In the genomic region with DNA sequence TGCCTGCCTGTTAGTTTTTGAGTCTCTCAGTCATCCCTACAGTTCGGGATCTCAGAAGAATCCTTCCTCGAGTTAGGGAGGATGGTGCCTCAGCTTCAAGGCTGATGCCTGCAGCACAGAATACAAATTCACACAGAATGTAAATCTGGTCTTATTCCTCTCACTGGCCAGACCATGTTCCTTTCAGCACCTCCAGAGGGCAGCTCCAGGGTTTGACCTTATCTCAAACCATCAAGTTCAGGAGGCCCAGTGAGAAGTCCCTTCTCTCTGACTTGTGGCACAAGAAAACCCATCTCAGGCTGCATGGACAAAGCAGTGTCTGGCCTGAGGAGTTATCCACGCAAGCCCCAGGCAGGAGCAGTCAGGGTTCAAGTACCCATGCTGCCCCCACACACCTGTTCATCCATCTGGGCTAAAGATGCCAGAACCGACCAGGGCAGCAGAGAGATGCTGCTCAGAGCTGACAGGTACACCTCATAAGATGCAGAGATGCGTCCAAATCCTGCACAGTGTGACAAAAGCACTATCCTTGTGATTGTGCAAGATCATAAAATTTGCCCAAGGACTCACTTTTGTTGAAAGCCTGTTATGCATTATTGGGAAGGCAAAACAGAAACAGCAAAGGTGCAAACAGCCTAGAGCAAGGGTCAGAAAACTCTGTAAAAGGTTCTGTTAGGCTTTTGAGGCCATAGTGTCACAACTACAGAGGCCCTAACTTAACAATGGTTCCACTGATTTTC, we compare ENCODE assay signal across 10 cellular contexts. TPM values are rescaled to one million over a fixed set of nuclear protein-coding genes. Genes with fewer than 3 reads are reported as not detected.
DNase-seq lines count a peak whose midpoint lies in the region; ATAC-seq and TF ChIP-seq lines count a peak whose summit lies in the region.
"Had no signal": no experiment of that assay in that cellular context is flagged by ENCODE, and none has a peak within 500 bp of the region (broad histone marks: within the 10 kb centered on the region; RNA-seq: fewer than 3 reads in every experiment).

No MANE protein-coding gene starts in this region.

- no peak overlapping the region for H4K5ac ChIP-seq in mesendoderm (ENCODE audit: low read length)

- no peak overlapping the region for H3K18ac ChIP-seq in mesendoderm (ENCODE audit: low read length)

- H2AK5ac ChIP-seq in mesendoderm (ENCODE audit: low read length) = no peak overlapping the region

- no peak overlapping the region for H3K23ac ChIP-seq in mesendoderm (ENCODE audit: low read length)

- no peak overlapping the region for H3K9ac ChIP-seq in mesendoderm (ENCODE audit: low read length)

- H3K79me1 ChIP-seq in mesendoderm (ENCODE audit: low read length) = peaks cover 24% of the 10 kb centered on the region

- POLR2A ChIA-PET in activated B cell treated with CpG ODN at 0.5 μM for 24 hours (lab: Charles Lee) = interaction anchor here (0.5 to 3.6 kb wide), 5 partner anchors 25 to 213 kb away, joined by 3 to 24 read pairs (median 5); a partner anchor contains a TSS

- H3K4me1 Mint-ChIP-seq in activated B cell treated with CpG ODN at 0.5 μM for 24 hours = peaks cover 9% of the 10 kb centered on the region
- H3K4me1 Mint-ChIP-seq: activated T-helper 17 cell treated with anti-CD3 and anti-CD28 coated beads, Interleukin-2, amount 50 U/mL, for 72 hours had no signal

- H4K8ac ChIP-seq in mesendoderm (ENCODE audit: low read depth, low read length) = no peak overlapping the region

- H3K4me3 Mint-ChIP-seq in activated B cell treated with CpG ODN at 0.5 μM for 24 hours = no peak overlapping the region
- H3K4me3 Mint-ChIP-seq: activated T-helper 17 cell treated with anti-CD3 and anti-CD28 coated beads, Interleukin-2, amount 50 U/mL, for 72 hours had no signal

- H3K9me3 Mint-ChIP-seq in activated B cell treated with CpG ODN at 0.5 μM for 24 hours = no peaks in the 10 kb centered on the region
- H3K9me3 Mint-ChIP-seq: activated T-helper 17 cell treated with anti-CD3 and anti-CD28 coated beads, Interleukin-2, amount 50 U/mL, for 72 hours had no signal

- H3K4ac ChIP-seq in mesendoderm (ENCODE audit: low read depth, low read length) = no peak overlapping the region

- TF ChIP-seq CTCF in GM10266 (IDR thresholded peaks at IDR 0.05; ENCODE audit: control insufficient read depth, insufficient read depth, low read depth, missing control alignments) = peak; percentile 42
- no peak for TF ChIP-seq CTCF in activated B cell treated with CpG ODN at 0.5 μM for 24 hours (IDR thresholded peaks at IDR 0.05)

- no CpG with 5 or more reads among the region's 5 CpGs for WGBS in mesendoderm (ENCODE audit: extremely low coverage, insufficient coverage, low lambda C conversion rate)

- H3K27me3 Mint-ChIP-seq in activated B cell treated with CpG ODN at 0.5 μM for 24 hours = no peaks in the 10 kb centered on the region
- H3K27me3 Mint-ChIP-seq: activated T-helper 17 cell treated with anti-CD3 and anti-CD28 coated beads, Interleukin-2, amount 50 U/mL, for 72 hours had no signal

- H3K27ac Mint-ChIP-seq in activated B cell treated with CpG ODN at 0.5 μM for 24 hours = peak overlapping the region; percentile 51
- H3K27ac Mint-ChIP-seq: activated T-helper 17 cell treated with anti-CD3 and anti-CD28 coated beads, Interleukin-2, amount 50 U/mL, for 72 hours had no signal

- no peak overlapping the region for H3K56ac ChIP-seq in mesendoderm (ENCODE audit: low read length)

- H3K36me3 Mint-ChIP-seq in activated B cell treated with CpG ODN at 0.5 μM for 24 hours (ENCODE audit: low read depth) = peaks cover 18% of the 10 kb centered on the region

- H3K79me2 ChIP-seq in mesendoderm (ENCODE audit: control insufficient read depth, insufficient read depth, low read length) = peaks cover 26% of the 10 kb centered on the region

- no peak overlapping the region for H2BK5ac ChIP-seq in mesendoderm (ENCODE audit: low read length)

- no peaks in the 10 kb centered on the region for H3K27me3 ChIP-seq in mesendoderm (ENCODE audit: insufficient read depth, low read length, poor library complexity)
- H3K27me3 ChIP-seq: esophagus squamous epithelium, SJSA1 had no signal

- no peak overlapping the region for H3K27ac ChIP-seq in mesendoderm (ENCODE audit: low read depth, low read length)
- H3K27ac ChIP-seq: esophagus squamous epithelium, SJSA1 had no signal

- H2BK120ac ChIP-seq in mesendoderm (ENCODE audit: low read depth, low read length) = no peak overlapping the region

- peak; percentile 22 for DNase-seq in GM10266 (ENCODE audit: extremely low spot score)
- DNase-seq in activated B cell treated with CpG ODN at 0.5 μM for 24 hours = no peak
- DNase-seq in mesendoderm = peak; percentile 78
- DNase-seq: esophagus squamous epithelium had no signal

- no peak overlapping the region for H2BK15ac ChIP-seq in mesendoderm (replicated peaks; ENCODE audit: low read depth)

- no peak overlapping the region for H3K4me2 ChIP-seq in mesendoderm (ENCODE audit: low read length)

- intact Hi-C loops in activated B cell treated with CpG ODN at 0.5 μM for 24 hours (cut with micrococcal nuclease) = loop anchor here (2.0 kb wide), 1 partner anchor 77 kb away; no protein-coding TSS in a partner anchor

- CTCF ChIA-PET in activated B cell treated with CpG ODN at 0.5 μM for 24 hours (lab: Charles Lee) = interaction anchor here (0.8 to 10.5 kb wide), 16 partner anchors 10 to 213 kb away, joined by 3 to 458 read pairs (median 6); a partner anchor contains a TSS

- peaks cover 8% of the 10 kb centered on the region for H3K4me1 ChIP-seq in mesendoderm (ENCODE audit: control insufficient read depth, low read depth, low read length)

- ATAC-seq in HG03439 (IDR thresholded peaks at IDR 0.05; ENCODE audit: unreplicated experiment) = peak; percentile 58
- ATAC-seq in activated B cell treated with CpG ODN at 0.5 μM for 24 hours (ENCODE audit: low read depth) = no peak
- no peak for ATAC-seq in HG03469 (IDR thresholded peaks at IDR 0.05; ENCODE audit: unreplicated experiment)
- no peak for ATAC-seq in HG03139 (IDR thresholded peaks at IDR 0.05; ENCODE audit: unreplicated experiment)
- ATAC-seq in HG03457 (IDR thresholded peaks at IDR 0.05; ENCODE audit: unreplicated experiment) = no peak
- ATAC-seq: activated T-helper 17 cell treated with anti-CD3 and anti-CD28 coated beads, Interleukin-2, amount 50 U/mL, for 72 hours had no signal

- H3K36me3 ChIP-seq in mesendoderm (ENCODE audit: control insufficient read depth, insufficient read depth, low read length) = peaks cover 2% of the 10 kb centered on the region

- H3K4me3 ChIP-seq in mesendoderm (ENCODE audit: low read length) = no peak overlapping the region
- H3K4me3 ChIP-seq: esophagus squamous epithelium, SJSA1 had no signal

RNA-seq across cellular contexts. Expression of a gene that starts 49.8 kb away (rescaled TPM):
- total RNA-seq in activated B cell treated with CpG ODN at 0.5 μM for 24 hours = 54.0 and 59.5 TPM in 2 replicates
- polyA plus RNA-seq in mesendoderm (2013, experiment 1 of 2) = 23.5 TPM
- 23.0 TPM for polyA plus RNA-seq in mesendoderm (2013, experiment 2 of 2)
